Comparison of ENCODE assay signal across 8 cellular contexts in genomic region chr4:20248155-20248558, GRCh38. TPM values are rescaled to one million over a fixed set of nuclear protein-coding genes. Genes with fewer than 3 reads are reported as not detected.
A peak's percentile ranks its signal among the peaks of the same experiment; 100 is the strongest.
DNase-seq lines count a peak whose midpoint lies in the region; ATAC-seq and TF ChIP-seq lines count a peak whose summit lies in the region.
"Had no signal": no experiment of that assay in that cellular context is flagged by ENCODE, and none has a peak within 500 bp of the region (broad histone marks: within the 10 kb centered on the region; RNA-seq: fewer than 3 reads in every experiment).

No MANE protein-coding gene starts in this region.

- CTCF ChIA-PET in GM10248 (lab: Yijun Ruan, JAX) = interaction anchor here (0.6 to 4.0 kb wide), 18 partner anchors 9 to 1024 kb away, joined by 3 to 17 read pairs (median 4); no protein-coding TSS in a partner anchor
- CTCF ChIA-PET in CD8-positive, alpha-beta memory T cell (lab: Charles Lee) = no interaction called here

- no peak overlapping the region for H3K27ac ChIP-seq in CD8-positive, alpha-beta memory T cell (ENCODE audit: low read depth, low read length)

- H3K9me3 Mint-ChIP-seq in CD8-positive, alpha-beta memory T cell = peaks cover 0 to 11% (median 5%) of the 10 kb centered on the region in 5 donors

- no peaks in the 10 kb centered on the region for H3K9me3 ChIP-seq in CD8-positive, alpha-beta memory T cell (ENCODE audit: low read length)

- in situ Hi-C loops in KBM-7 (cut with MboI; ENCODE audit: low pct_unique_long_range_greater_than_20kb, low sequenced_read_pairs) = no loop called here

- H3K4me1 Mint-ChIP-seq in CD8-positive, alpha-beta memory T cell = peaks cover 0 to 9% (median 2%) of the 10 kb centered on the region in 3 donors

- DNase-seq in GM10248 (ENCODE audit: extremely low spot score) (peak; percentile 16), KBM-7 (peak; percentile 36), RPMI8226 (peak; percentile 37), fibroblast of mammary gland (ENCODE audit: low read depth) (peak; percentile 92), retina (peak; percentile 49)
- no peak for DNase-seq in CD8-positive, alpha-beta memory T cell

- H3K4me3 ChIP-seq in fibroblast of mammary gland (ENCODE audit: control insufficient read depth, low read depth, low read length) = no peak overlapping the region
- H3K4me3 ChIP-seq in CD8-positive, alpha-beta memory T cell (ENCODE audit: low read length) = no peak overlapping the region

- TF ChIP-seq CTCF in GM10248 (IDR thresholded peaks at IDR 0.05; ENCODE audit: control extremely low read depth, extremely low read depth, low read depth, missing control alignments) (peak; percentile 55), fibroblast of mammary gland (conservative IDR thresholded peaks at IDR 0.05; ENCODE audit: control insufficient read depth, insufficient read depth, low read depth, low read length) (peak; percentile 76)

- H3K27me3 ChIP-seq in CD8-positive, alpha-beta memory T cell (ENCODE audit: insufficient read depth, low read length, poor library complexity, severe bottlenecking) = no peaks in the 10 kb centered on the region

- no peaks in the 10 kb centered on the region for H3K36me3 Mint-ChIP-seq in CD8-positive, alpha-beta memory T cell

- POLR2A ChIA-PET in GM10248 (lab: Yijun Ruan, JAX) = no interaction called here
- POLR2A ChIA-PET in CD8-positive, alpha-beta memory T cell (lab: Charles Lee) = no interaction called here

- H3K27me3 Mint-ChIP-seq in CD8-positive, alpha-beta memory T cell = peaks cover 11 to 20% of the 10 kb centered on the region in 2 donors

- H3K27ac Mint-ChIP-seq in CD8-positive, alpha-beta memory T cell = no peak overlapping the region

- no peaks in the 10 kb centered on the region for H3K4me1 ChIP-seq in CD8-positive, alpha-beta memory T cell (ENCODE audit: insufficient read depth, low read length)

- H3K4me3 Mint-ChIP-seq in CD8-positive, alpha-beta memory T cell = no peak overlapping the region

- no peak for ATAC-seq in GM18867 (IDR thresholded peaks at IDR 0.05; ENCODE audit: unreplicated experiment)

- no peaks in the 10 kb centered on the region for H3K36me3 ChIP-seq in CD8-positive, alpha-beta memory T cell (ENCODE audit: insufficient read depth, low read length)

RNA-seq across cellular contexts. Expression of gene SLIT2, which starts 3.5 kb away (rescaled TPM):
- not detected for total RNA-seq in CD8-positive, alpha-beta memory T cell
- polyA plus RNA-seq in CD8-positive, alpha-beta memory T cell = not detected
- total RNA-seq: activated CD8-positive, alpha-beta memory T cell treated with anti-CD3 and anti-CD28 coated beads for 36 hours had no signal

Comparison
In these comparisons a context has a peak if more than half of its experiments do, and no peak if none do; other contexts are left out.
1. DNase-seq: peak in GM10248 (single experiment), KBM-7 (single experiment), RPMI8226 (single experiment), fibroblast of mammary gland (single experiment) and retina (single experiment); none in CD8-positive, alpha-beta memory T cell (0 of 5).